Comparison of ENCODE assay signal across 15 cellular contexts in the genomic region with DNA sequence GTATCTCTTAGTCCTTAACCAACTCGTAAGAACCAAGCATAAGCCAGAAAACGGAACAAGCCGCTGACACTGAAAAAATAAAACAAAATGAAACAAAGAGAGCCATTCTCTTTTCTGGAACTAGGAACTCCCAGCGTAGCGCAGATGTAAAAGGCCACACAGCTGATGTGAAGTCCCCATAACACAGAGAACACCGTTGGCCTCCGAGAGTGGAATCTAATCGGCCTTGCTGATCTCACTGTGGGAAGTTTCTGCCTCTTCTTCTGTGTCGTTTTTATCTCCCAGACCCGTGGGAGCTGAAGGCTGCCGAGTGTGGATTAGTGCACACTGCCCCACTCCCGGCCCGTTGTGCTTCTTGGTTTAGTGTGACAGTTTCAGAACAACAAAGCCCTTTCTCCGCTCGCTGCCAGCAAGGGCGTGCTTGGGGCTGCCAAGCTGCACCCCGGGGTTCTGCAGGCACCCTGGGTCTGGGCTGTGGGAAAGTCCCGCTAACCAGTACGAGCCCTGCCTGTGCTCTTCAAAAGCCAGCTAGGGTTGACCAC. TPM values are rescaled to one million over a fixed set of nuclear protein-coding genes. Genes with fewer than 3 reads are reported as not detected.
DNase-seq lines count a peak whose midpoint lies in the region; ATAC-seq lines count a peak whose summit lies in the region.
"Had no signal": no experiment of that assay in that cellular context is flagged by ENCODE, and none has a peak within 500 bp of the region (broad histone marks: within the 10 kb centered on the region; RNA-seq: fewer than 3 reads in every experiment).

No MANE protein-coding gene starts in this region.

- H3K4me1 ChIP-seq in muscle layer of duodenum (ENCODE audit: control insufficient read depth in 1 of 2, insufficient read depth in 2 of 2, low read length in 2 of 2): peaks cover 0 to 7% of the 10 kb centered on the region in 2 donors
- peaks cover 3% of the 10 kb centered on the region for H3K4me1 ChIP-seq in thymus (ENCODE audit: control insufficient read depth, insufficient read depth, low read length)

- H3K9me3 ChIP-seq in muscle layer of duodenum (ENCODE audit: control insufficient read depth in 1 of 2, low read length in 2 of 2) (no peaks in the 10 kb centered on the region), thymus (ENCODE audit: control insufficient read depth) (no peaks in the 10 kb centered on the region)

- peak; percentile 39 to 70 for DNase-seq in NOMO-1 (lab: John Stamatoyannopoulos, UW; ENCODE audit: unreplicated experiment in 2 of 2)
- no peak for DNase-seq in NOMO-1 treated with dmso at 0.1 percent for 144 hours (lab: John Stamatoyannopoulos, UW; ENCODE audit: unreplicated experiment)
- DNase-seq in stimulated activated CD4-positive, alpha-beta T cell treated with anti-CD3 and anti-CD28 coated beads, Interleukin-4, amount 100 ng/mL, for 1 hour: no peak
- no peak for DNase-seq in NCI-H2227 (lab: John Stamatoyannopoulos, UW; ENCODE audit: unreplicated experiment)
- DNase-seq: activated CD8-positive, alpha-beta memory T cell treated with anti-CD3 and anti-CD28 coated beads, Interleukin-2, amount 50 U/mL, for 4 hours; DND-41; NCI-H1092 had no signal

- H3K4me1 Mint-ChIP-seq in dendritic cell treated with granulocyte-macrophage colony-stimulating factor and Interleukin-4, amounts not matched to agents 40 ng/mL and 50 ng/mL, for 4 days (ENCODE audit: low read depth): peaks cover 59% of the 10 kb centered on the region

- WGBS in thymus: 51% methylated on average over 19 of the region's 19 CpGs

- no peak overlapping the region for H3K4me3 ChIP-seq in muscle layer of duodenum (ENCODE audit: low read depth in 1 of 2, low read length in 2 of 2)
- no peak overlapping the region for H3K4me3 ChIP-seq in thymus (ENCODE audit: low read length)
- H3K4me3 ChIP-seq: lung had no signal

- H3K27ac ChIP-seq in muscle layer of duodenum (ENCODE audit: low read length) (peak overlapping the region; percentile 65), thymus (ENCODE audit: low read depth) (peak overlapping the region; percentile 66)
- H3K27ac ChIP-seq: 22Rv1 had no signal

- H3K27ac Mint-ChIP-seq in dendritic cell treated with granulocyte-macrophage colony-stimulating factor and Interleukin-4, amounts not matched to agents 40 ng/mL and 50 ng/mL, for 4 days: peak overlapping the region; percentile 95
- H3K27ac Mint-ChIP-seq: T-helper 2 cell treated with Interferon-gamma antibody and Interleukin-4, amounts not matched to agents 5 μg/mL and 100 μg/mL, for 36 hours had no signal

- no peaks in the 10 kb centered on the region for H3K27me3 Mint-ChIP-seq in dendritic cell treated with granulocyte-macrophage colony-stimulating factor and Interleukin-4, amounts not matched to agents 40 ng/mL and 50 ng/mL, for 4 days

- ATAC-seq in HG03095 (IDR thresholded peaks at IDR 0.05; ENCODE audit: unreplicated experiment): no peak

- H3K36me3 Mint-ChIP-seq in dendritic cell treated with granulocyte-macrophage colony-stimulating factor and Interleukin-4, amounts not matched to agents 40 ng/mL and 50 ng/mL, for 4 days (ENCODE audit: low read depth): peaks cover 67% of the 10 kb centered on the region

- H3K36me3 ChIP-seq in muscle layer of duodenum (ENCODE audit: control insufficient read depth in 1 of 2, insufficient read depth in 2 of 2, low read length in 2 of 2) (peaks cover 0 to 8% of the 10 kb centered on the region in 2 donors), thymus (ENCODE audit: control insufficient read depth, insufficient read depth) (no peaks in the 10 kb centered on the region)

- peak overlapping the region; percentile 61 for H3K4me3 Mint-ChIP-seq in dendritic cell treated with granulocyte-macrophage colony-stimulating factor and Interleukin-4, amounts not matched to agents 40 ng/mL and 50 ng/mL, for 4 days
- H3K4me3 Mint-ChIP-seq: T-helper 2 cell treated with Interferon-gamma antibody and Interleukin-4, amounts not matched to agents 5 μg/mL and 100 μg/mL, for 36 hours had no signal

- intact Hi-C loops in dendritic cell treated with granulocyte-macrophage colony-stimulating factor and Interleukin-4, amounts not matched to agents 40 ng/mL and 50 ng/mL, for 4 days (cut with micrococcal nuclease): no loop called here

- no peaks in the 10 kb centered on the region for H3K9me3 Mint-ChIP-seq in dendritic cell treated with granulocyte-macrophage colony-stimulating factor and Interleukin-4, amounts not matched to agents 40 ng/mL and 50 ng/mL, for 4 days
- H3K9me3 Mint-ChIP-seq: T-helper 2 cell treated with Interferon-gamma antibody and Interleukin-4, amounts not matched to agents 5 μg/mL and 100 μg/mL, for 36 hours had no signal

- no peaks in the 10 kb centered on the region for H3K27me3 ChIP-seq in muscle layer of duodenum (ENCODE audit: low read depth, low read length)
- H3K27me3 ChIP-seq in thymus (ENCODE audit: control insufficient read depth, insufficient read depth): no peaks in the 10 kb centered on the region

RNA-seq across cellular contexts. Expression of a gene that starts 21.7 kb away (rescaled TPM):
- 4.9 TPM for polyA plus RNA-seq in thymus

RNA-seq across cellular contexts. Expression of a gene that starts 31.6 kb away (rescaled TPM):
- 3,433 TPM for polyA plus RNA-seq in thymus

RNA-seq across cellular contexts. Expression of a gene that starts 38.9 kb away (rescaled TPM):
- polyA plus RNA-seq in thymus: 0.78 TPM
- polyA plus RNA-seq: fibroblast of lung had no signal

Comparison
In these comparisons a context has a peak if more than half of its experiments do, and no peak if none do; other contexts are left out.
1. DNase-seq: peak in NOMO-1 (2 of 2); none in NOMO-1 treated with dmso at 0.1 percent for 144 hours (single experiment), stimulated activated CD4-positive, alpha-beta T cell treated with anti-CD3 and anti-CD28 coated beads, Interleukin-4, amount 100 ng/mL, for 1 hour (single experiment) and NCI-H2227 (single experiment).